9 cellular contexts compared by ENCODE assay signal in the genomic region with DNA sequence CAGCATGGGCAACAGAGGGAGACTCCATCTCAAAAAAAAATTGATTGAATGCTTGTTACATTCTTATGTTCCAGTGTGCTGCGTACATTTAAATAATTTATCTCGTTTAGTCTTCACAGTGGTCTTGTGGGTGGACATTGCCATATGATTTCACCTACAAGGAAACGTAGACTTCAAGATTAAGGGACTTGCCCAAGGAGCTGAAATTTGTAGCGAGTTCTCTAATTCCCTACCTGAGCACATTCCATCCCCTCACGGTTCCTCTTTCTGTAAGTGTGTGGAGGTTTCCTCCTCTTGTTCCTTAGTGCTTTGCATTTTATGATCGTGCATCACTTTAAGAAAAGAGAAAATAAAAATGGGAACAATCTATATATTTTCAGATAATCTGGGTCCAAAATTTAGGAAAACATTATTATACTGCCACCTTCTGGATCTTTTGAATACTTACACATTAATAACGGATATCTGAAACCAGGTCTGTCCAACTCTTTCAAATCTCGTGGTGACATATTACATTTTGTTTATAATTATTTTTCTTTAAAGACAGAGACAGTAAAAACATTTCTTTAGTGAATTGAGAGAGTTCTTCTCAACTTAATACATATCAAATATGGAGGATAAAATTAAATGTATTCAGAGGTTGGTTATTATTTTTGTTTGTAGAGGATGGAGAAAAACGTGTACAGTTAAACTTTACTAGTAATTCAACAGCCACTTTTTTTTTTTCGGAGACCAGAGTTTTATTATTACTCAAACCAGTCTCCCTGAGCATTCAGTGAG. TPM values are rescaled to one million over a fixed set of nuclear protein-coding genes. Genes with fewer than 3 reads are reported as not detected.
DNase-seq lines count a peak whose midpoint lies in the region; ATAC-seq, FAIRE-seq and TF ChIP-seq lines count a peak whose summit lies in the region.
"Had no signal": no experiment of that assay in that cellular context is flagged by ENCODE, and none has a peak within 500 bp of the region (broad histone marks: within the 10 kb centered on the region; RNA-seq: fewer than 3 reads in every experiment).

No MANE protein-coding gene starts in this region.

- peak; percentile 76 for ATAC-seq in GM21390 (IDR thresholded peaks at IDR 0.05; ENCODE audit: unreplicated experiment)

- no peak overlapping the region for H3K27ac ChIP-seq in kidney (ENCODE audit: low read depth in 2 of 2, low read length in 2 of 2)
- H3K27ac ChIP-seq: epithelial cell of prostate had no signal

- H3K9me3 ChIP-seq in kidney (ENCODE audit: control insufficient read depth in 1 of 2, low read length in 2 of 2): no peaks in the 10 kb centered on the region

- in situ Hi-C loops in astrocyte of the cerebellum (cut with HindIII; ENCODE audit: low sequenced_read_pairs): no loop called here

- H3K4me3 ChIP-seq in astrocyte of the cerebellum (ENCODE audit: low read depth, low read length): no peak overlapping the region
- H3K4me3 ChIP-seq in kidney (ENCODE audit: low read length in 2 of 2): no peak overlapping the region

- H3K9ac ChIP-seq in kidney (ENCODE audit: low read length in 2 of 2): no peak overlapping the region

- DNase-seq in AG20443 (ENCODE audit: low spot score) (peak; percentile 46), NCI-H2196 (lab: John Stamatoyannopoulos, UW; ENCODE audit: unreplicated experiment) (peak; percentile 41), astrocyte of the cerebellum (ENCODE audit: low read depth) (peak; percentile 8), kidney (no peak), anterior cingulate cortex (lab: John Stamatoyannopoulos, UW) (no peak), GM19239 (ENCODE audit: insufficient read length, low spot score) (no peak), T1000 (lab: John Stamatoyannopoulos, UW) (no peak)

- FAIRE-seq in kidney (lab: Jason Lieb, UNC) (peak; percentile 98), GM19239 (lab: Jason Lieb, UNC) (no peak)

- no peak for TF ChIP-seq CTCF in astrocyte of the cerebellum (IDR thresholded peaks at IDR 0.05; ENCODE audit: low read depth, low read length, missing control alignments)
- peak; percentile 40 for TF ChIP-seq CTCF in kidney (IDR thresholded peaks at IDR 0.05; ENCODE audit: borderline replicate concordance, extremely low read depth, insufficient read depth)

- no peaks in the 10 kb centered on the region for H3K4me1 ChIP-seq in kidney (ENCODE audit: control insufficient read depth in 1 of 2, insufficient read depth in 1 of 2, low read depth in 1 of 2, low read length in 2 of 2)

- no peaks in the 10 kb centered on the region for H3K36me3 ChIP-seq in kidney (ENCODE audit: control insufficient read depth in 1 of 2, insufficient read depth in 2 of 2, low read length in 2 of 2)

- intact Hi-C loops in kidney (cut with DNase I): no loop called here

RNA-seq across cellular contexts. Expression of gene C7, which starts 29.9 kb away (rescaled TPM):
- 849 TPM for total RNA-seq in kidney
- polyA plus RNA-seq in kidney (ENCODE audit: insufficient read depth, low read depth, low replicate concordance): 158 TPM

RNA-seq across cellular contexts. Expression of gene CARD6, which starts 38.2 kb away (rescaled TPM):
- total RNA-seq in kidney: 17.9 TPM
- polyA plus RNA-seq in kidney (ENCODE audit: insufficient read depth, low read depth, low replicate concordance): 3.0 TPM

RNA-seq across cellular contexts. Expression of gene RPL37, which starts 44.3 kb away (rescaled TPM):
- total RNA-seq in kidney: 919 TPM
- polyA plus RNA-seq in kidney (ENCODE audit: insufficient read depth, low read depth, low replicate concordance): 2,564 TPM

Comparison
In these comparisons a context has a peak if more than half of its experiments do, and no peak if none do; other contexts are left out.
1. DNase-seq: peak in AG20443 (single experiment), NCI-H2196 (single experiment) and astrocyte of the cerebellum (single experiment); none in kidney (single experiment), anterior cingulate cortex (0 of 58), GM19239 (single experiment) and T1000 (single experiment).